ENCODE assay signal across 16 cellular contexts in genomic region chrX:134794692-134795091, GRCh38. TPM values are rescaled to one million over a fixed set of nuclear protein-coding genes. Genes with fewer than 3 reads are reported as not detected.
DNase-seq lines count a peak whose midpoint lies in the region; ATAC-seq and TF ChIP-seq lines count a peak whose summit lies in the region.
"Had no signal": no experiment of that assay in that cellular context is flagged by ENCODE, and none has a peak within 500 bp of the region (broad histone marks: within the 10 kb centered on the region; RNA-seq: fewer than 3 reads in every experiment).

No MANE protein-coding gene starts in this region.

- H3K36me3 Mint-ChIP-seq in activated T-cell treated with anti-CD3 and anti-CD28 coated beads, Interleukin-2, amount 50 U/mL, for 72 hours (ENCODE audit: insufficient read depth in 2 of 2): peaks cover 8 to 11% of the 10 kb centered on the region in 2 donors
- H3K36me3 Mint-ChIP-seq in activated naive CD8-positive, alpha-beta T cell treated with anti-CD3 and anti-CD28 coated beads, Interleukin-2, amount 50 U/mL, for 24 hours (ENCODE audit: low read depth): peaks cover 20% of the 10 kb centered on the region
- H3K36me3 Mint-ChIP-seq in stimulated activated effector memory CD8-positive, alpha-beta T cell treated with anti-CD3 and anti-CD28 coated beads, Interleukin-12 subunit alpha, Interleukin-12 subunit beta, amount 100 ng/mL, for 72 hours: peaks cover 49% of the 10 kb centered on the region
- no peaks in the 10 kb centered on the region for H3K36me3 Mint-ChIP-seq in glutamatergic neuron (ENCODE audit: unreplicated experiment)

- H3K36me3 ChIP-seq in Loucy (ENCODE audit: insufficient read depth, low read length): peaks cover 19% of the 10 kb centered on the region; the same call in 1 of the 2 replicates
- H3K36me3 ChIP-seq: thoracic aorta had no signal

- peak overlapping the region; percentile 98 for H3K4me2 ChIP-seq in Loucy (ENCODE audit: low read depth, low read length, poor library complexity, severe bottlenecking)

- peaks cover 54% of the 10 kb centered on the region for H3K79me2 ChIP-seq in Loucy (ENCODE audit: insufficient read depth, low read length)

- no peak for DNase-seq in activated T-cell treated with anti-CD3 and anti-CD28 coated beads, Interleukin-2, amount 50 U/mL, for 72 hours
- no peak for DNase-seq in activated T-cell treated with anti-CD3 and anti-CD28 coated beads for 4 hours
- no peak for DNase-seq in activated naive CD8-positive, alpha-beta T cell treated with anti-CD3 and anti-CD28 coated beads, Interleukin-2, amount 50 U/mL, for 24 hours
- DNase-seq in stimulated activated effector memory CD8-positive, alpha-beta T cell treated with anti-CD3 and anti-CD28 coated beads, Interleukin-12 subunit alpha, Interleukin-12 subunit beta, amount 100 ng/mL, for 72 hours (ENCODE audit: low spot score in 2 of 2): no peak
- DNase-seq in glutamatergic neuron: no peak
- DNase-seq in GM20000 (ENCODE audit: low spot score): no peak
- DNase-seq: effector memory CD4-positive, alpha-beta T cell; left cardiac atrium; MG63; NCI-H2029 treated with DMSO at 0.1 percent for 48 hours; NCI-H510A treated with DMSO at 0.1 percent for 48 hours; stimulated activated CD4-positive, alpha-beta T cell treated with anti-CD3 and anti-CD28 coated beads, Interleukin-2, amount 100 ng/mL, for 48 hours had no signal

- H3K9me3 ChIP-seq in Loucy (ENCODE audit: insufficient read depth, low read depth, low read length): no peaks in the 10 kb centered on the region
- H3K9me3 ChIP-seq: MG63, thoracic aorta had no signal

- H3K27me3 ChIP-seq in Loucy (ENCODE audit: insufficient read depth, low read length, poor library complexity, severe bottlenecking): no peaks in the 10 kb centered on the region
- H3K27me3 ChIP-seq: MG63 had no signal

- peaks cover 28% of the 10 kb centered on the region for H3K27me3 Mint-ChIP-seq in activated T-cell treated with anti-CD3 and anti-CD28 coated beads, Interleukin-2, amount 50 U/mL, for 72 hours (ENCODE audit: low read depth)
- no peaks in the 10 kb centered on the region for H3K27me3 Mint-ChIP-seq in activated naive CD8-positive, alpha-beta T cell treated with anti-CD3 and anti-CD28 coated beads, Interleukin-2, amount 50 U/mL, for 24 hours
- peaks cover 1% of the 10 kb centered on the region for H3K27me3 Mint-ChIP-seq in glutamatergic neuron (ENCODE audit: unreplicated experiment)

- H3K9me2 ChIP-seq in Loucy (replicated peaks; ENCODE audit: low read depth, low read length): no peaks in the 10 kb centered on the region

- peak overlapping the region; percentile 61 for H3K9ac ChIP-seq in Loucy (ENCODE audit: low read depth, low read length, poor library complexity, severe bottlenecking)

- peak overlapping the region; percentile 90 to 95 for H3K4me3 Mint-ChIP-seq in activated T-cell treated with anti-CD3 and anti-CD28 coated beads, Interleukin-2, amount 50 U/mL, for 72 hours
- peak overlapping the region; percentile 95 for H3K4me3 Mint-ChIP-seq in activated naive CD8-positive, alpha-beta T cell treated with anti-CD3 and anti-CD28 coated beads, Interleukin-2, amount 50 U/mL, for 24 hours
- peak overlapping the region; percentile 86 for H3K4me3 Mint-ChIP-seq in stimulated activated effector memory CD8-positive, alpha-beta T cell treated with anti-CD3 and anti-CD28 coated beads, Interleukin-12 subunit alpha, Interleukin-12 subunit beta, amount 100 ng/mL, for 72 hours
- no peak overlapping the region for H3K4me3 Mint-ChIP-seq in glutamatergic neuron (ENCODE audit: unreplicated experiment)

- H4K20me1 ChIP-seq in Loucy (ENCODE audit: insufficient read depth, low read length, poor library complexity, severe bottlenecking): peaks cover 34% of the 10 kb centered on the region

- TF ChIP-seq CTCF in Loucy (conservative IDR thresholded peaks at IDR 0.05; ENCODE audit: low read length): no peak
- TF ChIP-seq CTCF in glutamatergic neuron (IDR thresholded peaks at IDR 0.05; ENCODE audit: partially characterized antibody, unreplicated experiment): no peak
- TF ChIP-seq CTCF in GM20000 (IDR thresholded peaks at IDR 0.05; ENCODE audit: extremely low read depth, missing control alignments): no peak

- no peaks in the 10 kb centered on the region for H3K9me3 Mint-ChIP-seq in activated T-cell treated with anti-CD3 and anti-CD28 coated beads, Interleukin-2, amount 50 U/mL, for 72 hours
- H3K9me3 Mint-ChIP-seq in activated naive CD8-positive, alpha-beta T cell treated with anti-CD3 and anti-CD28 coated beads, Interleukin-2, amount 50 U/mL, for 24 hours: no peaks in the 10 kb centered on the region
- H3K9me3 Mint-ChIP-seq in stimulated activated effector memory CD8-positive, alpha-beta T cell treated with anti-CD3 and anti-CD28 coated beads, Interleukin-12 subunit alpha, Interleukin-12 subunit beta, amount 100 ng/mL, for 72 hours: no peaks in the 10 kb centered on the region
- H3K9me3 Mint-ChIP-seq in glutamatergic neuron (ENCODE audit: unreplicated experiment): no peaks in the 10 kb centered on the region

- H2AFZ ChIP-seq in Loucy (ENCODE audit: low read length): no peak overlapping the region

- H3K27ac Mint-ChIP-seq in activated T-cell treated with anti-CD3 and anti-CD28 coated beads, Interleukin-2, amount 50 U/mL, for 72 hours: peak overlapping the region; percentile 81
- H3K27ac Mint-ChIP-seq in activated naive CD8-positive, alpha-beta T cell treated with anti-CD3 and anti-CD28 coated beads, Interleukin-2, amount 50 U/mL, for 24 hours: peak overlapping the region; percentile 44
- peak overlapping the region; percentile 70 for H3K27ac Mint-ChIP-seq in stimulated activated effector memory CD8-positive, alpha-beta T cell treated with anti-CD3 and anti-CD28 coated beads, Interleukin-12 subunit alpha, Interleukin-12 subunit beta, amount 100 ng/mL, for 72 hours
- H3K27ac Mint-ChIP-seq in glutamatergic neuron (ENCODE audit: unreplicated experiment): no peak overlapping the region

- H3K4me1 ChIP-seq in Loucy (ENCODE audit: insufficient read depth, low read length, poor library complexity, severe bottlenecking): peaks cover 25% of the 10 kb centered on the region

- no peaks in the 10 kb centered on the region for H3F3A ChIP-seq in Loucy (ENCODE audit: low read depth)

- peak overlapping the region; percentile 90 for H3K4me3 ChIP-seq in Loucy (ENCODE audit: low read length, poor library complexity, severe bottlenecking)
- H3K4me3 ChIP-seq: MG63, thoracic aorta had no signal

- H3K4me1 Mint-ChIP-seq in activated T-cell treated with anti-CD3 and anti-CD28 coated beads, Interleukin-2, amount 50 U/mL, for 72 hours (ENCODE audit: low read depth): peaks cover 35% of the 10 kb centered on the region
- peaks cover 46% of the 10 kb centered on the region for H3K4me1 Mint-ChIP-seq in activated naive CD8-positive, alpha-beta T cell treated with anti-CD3 and anti-CD28 coated beads, Interleukin-2, amount 50 U/mL, for 24 hours
- peaks cover 23% of the 10 kb centered on the region for H3K4me1 Mint-ChIP-seq in stimulated activated effector memory CD8-positive, alpha-beta T cell treated with anti-CD3 and anti-CD28 coated beads, Interleukin-12 subunit alpha, Interleukin-12 subunit beta, amount 100 ng/mL, for 72 hours
- H3K4me1 Mint-ChIP-seq in glutamatergic neuron (ENCODE audit: low read depth, unreplicated experiment): peaks cover 13% of the 10 kb centered on the region

- no peak for ATAC-seq in activated T-cell treated with anti-CD3 and anti-CD28 coated beads, Interleukin-2, amount 50 U/mL, for 72 hours (replicated peaks in 1 of 2)
- peak; percentile 51 for ATAC-seq in activated naive CD8-positive, alpha-beta T cell treated with anti-CD3 and anti-CD28 coated beads, Interleukin-2, amount 50 U/mL, for 24 hours
- ATAC-seq in stimulated activated effector memory CD8-positive, alpha-beta T cell treated with anti-CD3 and anti-CD28 coated beads, Interleukin-12 subunit alpha, Interleukin-12 subunit beta, amount 100 ng/mL, for 72 hours: no peak
- ATAC-seq in GM21825 (IDR thresholded peaks at IDR 0.05; ENCODE audit: unreplicated experiment): no peak
- ATAC-seq: left cardiac atrium, sciatic nerve had no signal

RNA-seq across cellular contexts. Expression of gene PABIR2, which starts 2.3 kb away (rescaled TPM):
- 10 to 100 TPM; 44.2 to 45.5 TPM for total RNA-seq in activated T-cell treated with anti-CD3 and anti-CD28 coated beads, Interleukin-2, amount 50 U/mL, for 72 hours
- total RNA-seq in glutamatergic neuron (ENCODE audit: unreplicated experiment): 8.0 TPM
